Comparison of ENCODE assay signal across 25 cellular contexts in genomic region chr12:52054838-52055741, GRCh38. TPM values are rescaled to one million over a fixed set of nuclear protein-coding genes. Genes with fewer than 3 reads are reported as not detected.
DNase-seq lines count a peak whose midpoint lies in the region; ATAC-seq and TF ChIP-seq lines count a peak whose summit lies in the region.
"Had no signal": no experiment of that assay in that cellular context is flagged by ENCODE, and none has a peak within 500 bp of the region (broad histone marks: within the 10 kb centered on the region; RNA-seq: fewer than 3 reads in every experiment).

No MANE protein-coding gene starts in this region.

- H3K4me3 ChIP-seq in IMR-90 (ENCODE audit: insufficient read depth, low read depth, low read length) (no peak overlapping the region), skeletal muscle tissue (ENCODE audit: low read length in 3 of 3) (no peak overlapping the region), lower leg skin (ENCODE audit: low read depth, poor library complexity, severe bottlenecking) (no peak overlapping the region)
- H3K4me3 ChIP-seq: body of pancreas, lower lobe of right lung, SJSA1 had no signal

- H3K4me1 Mint-ChIP-seq in activated CD4-positive, alpha-beta T cell treated with anti-CD3 and anti-CD28 coated beads, Interleukin-2, amount 10 ng/mL, durations not matched to agents 24 days and 14 days, result peaks cover 27% of the 10 kb centered on the region

- no peak overlapping the region for H3K27ac Mint-ChIP-seq in activated CD4-positive, alpha-beta T cell treated with anti-CD3 and anti-CD28 coated beads, Interleukin-2, amount 10 ng/mL, durations not matched to agents 24 days and 14 days

- H2AK9ac ChIP-seq in IMR-90 (replicated peaks; ENCODE audit: low read depth, low read length, poor library complexity), result no peak overlapping the region

- H3K27me3 ChIP-seq in IMR-90 (ENCODE audit: control insufficient read depth, insufficient read depth, low read length), result no peaks in the 10 kb centered on the region
- H3K27me3 ChIP-seq in skeletal muscle tissue (ENCODE audit: control insufficient read depth in 3 of 3, insufficient read depth in 3 of 3, low read length in 3 of 3), result no peaks in the 10 kb centered on the region
- H3K27me3 ChIP-seq: body of pancreas, SJSA1 had no signal

- no peak overlapping the region for H3K23ac ChIP-seq in IMR-90 (ENCODE audit: low read depth, low read length)

- no peak overlapping the region for H2BK5ac ChIP-seq in IMR-90 (ENCODE audit: low read depth, low read length, poor library complexity, severe bottlenecking)

- no peak overlapping the region for H4K91ac ChIP-seq in IMR-90 (ENCODE audit: insufficient read depth, low read depth, low read length)

- TF ChIP-seq CTCF in IMR-90 (conservative IDR thresholded peaks at IDR 0.05; ENCODE audit: low read depth, low read length) (no peak), lower leg skin (IDR thresholded peaks at IDR 0.05) (no peak)

- peaks cover 0 to 49% of the 10 kb centered on the region in 2 experiments; a peak in 2 of 4 replicates for H3K79me1 ChIP-seq in IMR-90 (ENCODE audit: low read depth in 1 of 2, low read length in 2 of 2)

- H2AK5ac ChIP-seq in IMR-90 (ENCODE audit: low read depth, low read length), result no peak overlapping the region

- H3K4ac ChIP-seq in IMR-90 (ENCODE audit: low read depth, low read length), result no peak overlapping the region

- peaks cover 49% of the 10 kb centered on the region for H3K36me3 Mint-ChIP-seq in activated CD4-positive, alpha-beta T cell treated with anti-CD3 and anti-CD28 coated beads, Interleukin-2, amount 10 ng/mL, durations not matched to agents 24 days and 14 days (ENCODE audit: low read depth)

- H2BK120ac ChIP-seq in IMR-90 (ENCODE audit: low read depth, low read length), result no peak overlapping the region

- H2AFZ ChIP-seq in IMR-90 (replicated peaks; ENCODE audit: low read length, poor library complexity), result no peak overlapping the region

- peak; percentile 84 for TF ChIP-seq POLR2A in IMR-90 (IDR thresholded peaks at IDR 0.05; ENCODE audit: low read depth, low read length)
- no peak for TF ChIP-seq POLR2A in lower leg skin (IDR thresholded peaks at IDR 0.05)

- intact Hi-C loops in activated CD4-positive, alpha-beta T cell treated with anti-CD3 and anti-CD28 coated beads, Interleukin-2, amount 10 ng/mL, durations not matched to agents 24 days and 14 days (cut with micrococcal nuclease), result loop anchor here (5.0 kb wide), 2 partner anchors 187 to 952 kb away; partner anchors contain the start of gene EIF4B
- intact Hi-C loops in IMR-90 (cut with micrococcal nuclease) (no loop called here), lower leg skin (cut with DNase I; ENCODE audit: low total_unique reads) (no loop called here)

- peak overlapping the region; percentile 39 for H3K4me3 Mint-ChIP-seq in activated CD4-positive, alpha-beta T cell treated with anti-CD3 and anti-CD28 coated beads, Interleukin-2, amount 10 ng/mL, durations not matched to agents 24 days and 14 days

- WGBS in IMR-90 (ENCODE audit: extremely low coverage in 2 of 2, insufficient read length in 1 of 2), 2 experiments, result no CpG with 5 or more reads among the region's 21 CpGs
- 84 to 85% methylated on average over 15 to 19 of the region's 21 CpGs for WGBS in lower leg skin, 2 donors

- H4K5ac ChIP-seq in IMR-90 (ENCODE audit: low read depth, low read length), result no peak overlapping the region

- peaks cover 46% of the 10 kb centered on the region for H4K20me1 ChIP-seq in IMR-90 (ENCODE audit: insufficient read depth, low read length)

- H3K4me2 ChIP-seq in IMR-90 (ENCODE audit: low read depth, low read length), result no peak overlapping the region

- ATAC-seq in IMR-90 (ENCODE audit: low read depth), result no peak
- ATAC-seq in HG03108 (IDR thresholded peaks at IDR 0.05; ENCODE audit: unreplicated experiment), result no peak
- ATAC-seq: body of pancreas, lower lobe of right lung had no signal

- DNase-seq in activated CD4-positive, alpha-beta T cell treated with anti-CD3 and anti-CD28 coated beads, Interleukin-2, amount 10 ng/mL, durations not matched to agents 24 days and 14 days, result no peak
- no peak for DNase-seq in activated CD4-positive, alpha-beta T cell treated with anti-CD3 and anti-CD28 coated beads for 48 hours
- DNase-seq in IMR-90 (peak; percentile 44), fibroblast of peridontal ligament (ENCODE audit: extremely low read depth) (peak; percentile 48), A172 (ENCODE audit: low spot score) (no peak), lower leg skin (ENCODE audit: low spot score in 2 of 2) (no peak)
- DNase-seq: activated naive CD4-positive, alpha-beta T cell treated with anti-CD3 and anti-CD28 coated beads, Interleukin-2, amount 50 U/mL, for 16 hours; dermis blood vessel endothelial cell; DMS 273 treated with DMSO at 0.1 percent for 48 hours; Karpas-422; lower lobe of right lung; NCI-H1105 treated with DMSO at 0.1 percent for 48 hours; NCI-H2107; NCI-H526; stimulated activated CD4-positive, alpha-beta T cell treated with anti-CD3 and anti-CD28 coated beads, Interleukin-4, amount 100 ng/mL, for 1 hour; T-helper 2 cell had no signal

- CTCF ChIA-PET in IMR-90 (lab: Yijun Ruan, JAX), result interaction anchor here (0.6 kb wide), 1 partner anchor 596 kb away, joined by 4 read pairs; no protein-coding TSS in a partner anchor

- no peaks in the 10 kb centered on the region for H3K9me3 ChIP-seq in IMR-90 (ENCODE audit: control insufficient read depth, insufficient read depth, low read length)
- H3K9me3 ChIP-seq in skeletal muscle tissue (ENCODE audit: control insufficient read depth in 3 of 3, low read length in 3 of 3), result no peaks in the 10 kb centered on the region
- H3K9me3 ChIP-seq: body of pancreas, lower lobe of right lung, SJSA1 had no signal

- in situ Hi-C loops in IMR-90 (cut with MboI; ENCODE audit: low sequenced_read_pairs), result no loop called here

- H4K8ac ChIP-seq in IMR-90 (ENCODE audit: low read depth in 2 of 2, low read length in 2 of 2), result no peak overlapping the region

- no peak overlapping the region for H3K18ac ChIP-seq in IMR-90 (ENCODE audit: low read depth, low read length)

- H3K14ac ChIP-seq in IMR-90 (replicated peaks; ENCODE audit: low read depth, low read length), result no peak overlapping the region

- H3K9ac ChIP-seq in IMR-90 (ENCODE audit: low read depth, low read length) (no peak overlapping the region), skeletal muscle tissue (ENCODE audit: low read depth in 1 of 3, low read length in 3 of 3) (peak overlapping the region in 2 of 3 donors; percentile 19 to 33)

- peaks cover 12% of the 10 kb centered on the region; the same call in 1 of the 2 replicates for H3K9me1 ChIP-seq in IMR-90 (ENCODE audit: insufficient read depth, low read length)

- no peaks in the 10 kb centered on the region for H3K9me3 Mint-ChIP-seq in activated CD4-positive, alpha-beta T cell treated with anti-CD3 and anti-CD28 coated beads, Interleukin-2, amount 10 ng/mL, durations not matched to agents 24 days and 14 days

- POLR2A ChIA-PET in IMR-90 (lab: Charles Lee; ENCODE audit: unreplicated experiment), result no interaction called here

- no peak overlapping the region for H2BK15ac ChIP-seq in IMR-90 (ENCODE audit: low read depth, low read length)

- peaks cover 17% of the 10 kb centered on the region for H3K4me1 ChIP-seq in IMR-90 (ENCODE audit: control insufficient read depth, insufficient read depth, low read length)
- H3K4me1 ChIP-seq in skeletal muscle tissue (ENCODE audit: control insufficient read depth in 3 of 3, insufficient read depth in 3 of 3, low read length in 3 of 3), result peaks cover 45 to 73% (median 66%) of the 10 kb centered on the region in 3 donors

- H3K27me3 Mint-ChIP-seq in activated CD4-positive, alpha-beta T cell treated with anti-CD3 and anti-CD28 coated beads, Interleukin-2, amount 10 ng/mL, durations not matched to agents 24 days and 14 days, result no peaks in the 10 kb centered on the region

- BruUV-seq in IMR-90 (replicated peaks; lab: Mats Ljungman, UMichigan), result no TSS peak

- H2BK20ac ChIP-seq in IMR-90 (ENCODE audit: low read depth, low read length), result no peak overlapping the region

- H3K56ac ChIP-seq in IMR-90 (ENCODE audit: extremely low read depth, insufficient read depth, low read length), result no peak overlapping the region

- dilution Hi-C loops in IMR-90 (cut with HindIII; ENCODE audit: low sequenced_read_pairs, unreplicated experiment), result no loop called here

- H3K27ac ChIP-seq in IMR-90 (ENCODE audit: insufficient read depth, low read length), result no peak overlapping the region
- H3K27ac ChIP-seq in skeletal muscle tissue (ENCODE audit: low read depth, low read length), result peak overlapping the region; percentile 99
- H3K27ac ChIP-seq: body of pancreas, C4-2B, lower lobe of right lung, SJSA1 had no signal

- no peak for TF ChIP-seq RAD21 in IMR-90 (IDR thresholded peaks at IDR 0.05; ENCODE audit: low read length)

- H3K36me3 ChIP-seq in IMR-90 (ENCODE audit: control insufficient read depth, insufficient read depth, low read length), result peaks cover 46% of the 10 kb centered on the region
- H3K36me3 ChIP-seq in skeletal muscle tissue (ENCODE audit: control insufficient read depth in 3 of 3, insufficient read depth in 3 of 3, low read length in 3 of 3), result peaks cover 36 to 68% (median 41%) of the 10 kb centered on the region in 3 donors

RNA-seq across cellular contexts. Expression of gene NR4A1, which starts 3.8 kb away (rescaled TPM):
- 55.0 and 57.7 TPM in 2 replicates for total RNA-seq in activated CD4-positive, alpha-beta T cell treated with anti-CD3 and anti-CD28 coated beads, Interleukin-2, amount 10 ng/mL, durations not matched to agents 24 days and 14 days
- total RNA-seq in IMR-90 (2012; rRNA removed) (6.6 and 23.1 TPM in 2 replicates), skeletal muscle tissue (24.5 TPM), lower leg skin (100 to 1,000 TPM in 2 of 4 donors, 10 to 100 TPM in 2; 28.7 to 121 (median 105) TPM)
- polyA plus RNA-seq in IMR-90 (2012; rRNA removed), result 34.1 and 120 TPM in 2 replicates
- polyA plus RNA-seq in IMR-90 (2012; cell fraction: cytosol; rRNA removed), result 127 and 458 TPM in 2 replicates
- 1,801 and 2,637 TPM in 2 replicates for polyA plus RNA-seq in IMR-90 (2012; cell fraction: nucleus; rRNA removed; ENCODE audit: low replicate concordance)
- 1.5 and 3.3 TPM in 2 replicates for total RNA-seq in A172 (2014; rRNA removed; shearing (Covaris generic))

RNA-seq across cellular contexts. Expression of gene ATG101, which starts 14.7 kb away (rescaled TPM):
- 51.2 and 61.4 TPM in 2 replicates for total RNA-seq in activated CD4-positive, alpha-beta T cell treated with anti-CD3 and anti-CD28 coated beads, Interleukin-2, amount 10 ng/mL, durations not matched to agents 24 days and 14 days
- total RNA-seq in IMR-90 (2012; rRNA removed), result 158 and 167 TPM in 2 replicates
- polyA plus RNA-seq in IMR-90 (2012; rRNA removed), result 93.9 and 113 TPM in 2 replicates
- 181 and 193 TPM in 2 replicates for polyA plus RNA-seq in IMR-90 (2012; cell fraction: cytosol; rRNA removed)
- 267 and 321 TPM in 2 replicates for polyA plus RNA-seq in IMR-90 (2012; cell fraction: nucleus; rRNA removed; ENCODE audit: low replicate concordance)
- 34.4 TPM for total RNA-seq in skeletal muscle tissue
- total RNA-seq in A172 (2014; rRNA removed; shearing (Covaris generic)), result 70.3 and 74.7 TPM in 2 replicates
- total RNA-seq in lower leg skin, result 10 to 100 TPM; 42.6 to 71.6 (median 55.2) TPM

RNA-seq across cellular contexts. Expression of gene SMIM41, which starts 24.4 kb away (rescaled TPM):
- 0.19 TPM in 1 of 2 replicates, not detected in the other for total RNA-seq in activated CD4-positive, alpha-beta T cell treated with anti-CD3 and anti-CD28 coated beads, Interleukin-2, amount 10 ng/mL, durations not matched to agents 24 days and 14 days
- total RNA-seq in IMR-90 (2012; rRNA removed) (not detected in 2 replicates), skeletal muscle tissue (not detected), lower leg skin (under 1 TPM in 1 of 4 donors, not detected in 3; 0.71 TPM)
- polyA plus RNA-seq in IMR-90 (2012; rRNA removed), result not detected in 2 replicates
- polyA plus RNA-seq in IMR-90 (2012; cell fraction: cytosol; rRNA removed), result 0.04 and 0.17 TPM in 2 replicates
- polyA plus RNA-seq in IMR-90 (2012; cell fraction: nucleus; rRNA removed; ENCODE audit: low replicate concordance), result 0.14 and 0.45 TPM in 2 replicates
- not detected in 2 replicates for total RNA-seq in A172 (2014; rRNA removed; shearing (Covaris generic))
- total RNA-seq: dermis blood vessel endothelial cell, epithelial cell of proximal tubule, myocyte, osteocyte, SJSA1, subcutaneous adipose tissue had no signal

RNA-seq across cellular contexts. Expression of gene TAMALIN, which starts 48.3 kb away (rescaled TPM):
- total RNA-seq in activated CD4-positive, alpha-beta T cell treated with anti-CD3 and anti-CD28 coated beads, Interleukin-2, amount 10 ng/mL, durations not matched to agents 24 days and 14 days, result 10.4 and 12.4 TPM in 2 replicates
- total RNA-seq in IMR-90 (2012; rRNA removed), result 2.5 and 2.7 TPM in 2 replicates
- 5.3 and 5.9 TPM in 2 replicates for polyA plus RNA-seq in IMR-90 (2012; rRNA removed)
- polyA plus RNA-seq in IMR-90 (2012; cell fraction: cytosol; rRNA removed), result 6.4 and 9.7 TPM in 2 replicates
- 20.2 and 22.8 TPM in 2 replicates for polyA plus RNA-seq in IMR-90 (2012; cell fraction: nucleus; rRNA removed; ENCODE audit: low replicate concordance)
- total RNA-seq in skeletal muscle tissue, result 9.4 TPM
- total RNA-seq in A172 (2014; rRNA removed; shearing (Covaris generic)), result 2.3 and 3.3 TPM in 2 replicates
- total RNA-seq in lower leg skin, result 10 to 100 TPM; 14.6 to 34.2 (median 25.9) TPM

Comparison
In these comparisons a context has a peak if more than half of its experiments do, and no peak if none do; other contexts are left out.
1. DNase-seq: peak in IMR-90 (single experiment) and fibroblast of peridontal ligament (single experiment); none in activated CD4-positive, alpha-beta T cell treated with anti-CD3 and anti-CD28 coated beads, Interleukin-2, amount 10 ng/mL, durations not matched to agents 24 days and 14 days (single experiment), activated CD4-positive, alpha-beta T cell treated with anti-CD3 and anti-CD28 coated beads for 48 hours (single experiment), A172 (single experiment) and lower leg skin (0 of 2).